18 cellular contexts compared by ENCODE assay signal in genomic region chr6:151257984-151258445, GRCh38. TPM values are rescaled to one million over a fixed set of nuclear protein-coding genes. Genes with fewer than 3 reads are reported as not detected.
DNase-seq lines count a peak whose midpoint lies in the region; ATAC-seq and TF ChIP-seq lines count a peak whose summit lies in the region.
"Had no signal": no experiment of that assay in that cellular context is flagged by ENCODE, and none has a peak within 500 bp of the region (broad histone marks: within the 10 kb centered on the region; RNA-seq: fewer than 3 reads in every experiment).

No MANE protein-coding gene starts in this region.

- peak overlapping the region; percentile 21 for H3K27ac ChIP-seq in brain microvascular endothelial cell
- H3K27ac ChIP-seq in right atrium auricular region: peak overlapping the region; percentile 17 to 40
- H3K27ac ChIP-seq in stomach: peak overlapping the region in 4 of 5 donors; percentile 6 to 54 (median 28)
- H3K27ac ChIP-seq: BLaER1, epithelial cell of prostate had no signal

- no peak for TF ChIP-seq POLR2A in stomach (IDR thresholded peaks at IDR 0.05)

- no peaks in the 10 kb centered on the region for H3K36me3 ChIP-seq in HAP-1 (replicated peaks)
- H3K36me3 ChIP-seq in brain microvascular endothelial cell (replicated peaks): peaks cover 27% of the 10 kb centered on the region
- H3K36me3 ChIP-seq in right atrium auricular region: no peaks in the 10 kb centered on the region
- H3K36me3 ChIP-seq in stomach: no peaks in the 10 kb centered on the region
- no peaks in the 10 kb centered on the region for H3K36me3 ChIP-seq in BE2C

- WGBS in stomach, 5 donors: 42 to 69% (median 46%) methylated on average over 4 of the region's 4 CpGs

- H3K9me3 ChIP-seq in HAP-1 (no peaks in the 10 kb centered on the region), right atrium auricular region (no peaks in the 10 kb centered on the region), stomach (no peaks in the 10 kb centered on the region), BE2C (no peaks in the 10 kb centered on the region)
- H3K9me3 ChIP-seq: BLaER1 had no signal

- DNase-seq in HAP-1 (ENCODE audit: low spot score in 2 of 2): peak; percentile 43 to 59
- DNase-seq in brain microvascular endothelial cell: no peak
- no peak for DNase-seq in right atrium auricular region (ENCODE audit: low spot score)
- DNase-seq in stomach: no peak
- no peak for DNase-seq in BE2C
- no peak for DNase-seq in cortex of kidney (lab: John Stamatoyannopoulos, UW)
- DNase-seq: activated B cell treated with CpG ODN at 0.5 μM for 24 hours; activated CD8-positive, alpha-beta memory T cell treated with anti-CD3 and anti-CD28 coated beads, Interleukin-2, amount 10 ng/mL, durations not matched to agents 7 days and 5 days; activated naive CD4-positive, alpha-beta T cell treated with Interleukin-2 at 50 U/mL for 16 hours; DND-41; NCI-H1436 treated with DMSO at 0.1 percent for 48 hours; NCI-H510A; stimulated activated naive CD8-positive, alpha-beta T cell treated with anti-CD3 and anti-CD28 coated beads, Interleukin-15, amount 100 ng/mL, for 72 hours; T-cell had no signal

- ATAC-seq in GM18858 (IDR thresholded peaks at IDR 0.05; ENCODE audit: unreplicated experiment) (no peak), GM18909 (IDR thresholded peaks at IDR 0.05; ENCODE audit: poor library complexity, unreplicated experiment) (no peak)
- ATAC-seq: activated CD8-positive, alpha-beta memory T cell treated with anti-CD3 and anti-CD28 coated beads, Interleukin-2, amount 10 ng/mL, durations not matched to agents 7 days and 5 days; stimulated activated naive CD8-positive, alpha-beta T cell treated with anti-CD3 and anti-CD28 coated beads, Interleukin-15, amount 100 ng/mL, for 72 hours; T-cell had no signal

- in situ Hi-C loops in HAP-1 (cut with MboI; ENCODE audit: low sequenced_read_pairs): no loop called here
- in situ Hi-C loops in brain microvascular endothelial cell (cut with HindIII; ENCODE audit: low pct_ligation_motif_present, low sequenced_read_pairs): no loop called here

- H3K27me3 ChIP-seq in HAP-1 (ENCODE audit: low read depth) (no peaks in the 10 kb centered on the region), brain microvascular endothelial cell (replicated peaks) (no peaks in the 10 kb centered on the region), right atrium auricular region (no peaks in the 10 kb centered on the region), stomach (no peaks in the 10 kb centered on the region), BE2C (no peaks in the 10 kb centered on the region)
- H3K27me3 ChIP-seq: BLaER1 had no signal

- intact Hi-C loops in stomach (cut with DNase I; ENCODE audit: low total_unique reads): no loop called here

- H3K4me3 ChIP-seq in HAP-1 (no peak overlapping the region), brain microvascular endothelial cell (ENCODE audit: low read depth, low read length) (no peak overlapping the region), right atrium auricular region (no peak overlapping the region), stomach (no peak overlapping the region), BE2C (ENCODE audit: low read depth, low read length) (no peak overlapping the region)
- H3K4me3 ChIP-seq: BLaER1 had no signal

- peaks cover 31% of the 10 kb centered on the region for H3K4me1 ChIP-seq in HAP-1
- peaks cover 0 to 9% of the 10 kb centered on the region in 2 donors for H3K4me1 ChIP-seq in right atrium auricular region
- peaks cover 0 to 28% (median 9%) of the 10 kb centered on the region in 4 donors for H3K4me1 ChIP-seq in stomach
- H3K4me1 ChIP-seq in BE2C: no peaks in the 10 kb centered on the region

- TF ChIP-seq CTCF in brain microvascular endothelial cell (IDR thresholded peaks at IDR 0.05; ENCODE audit: low read depth, low read length, missing control alignments) (no peak), right atrium auricular region (IDR thresholded peaks at IDR 0.05) (no peak), stomach (IDR thresholded peaks at IDR 0.05) (no peak), BE2C (IDR thresholded peaks at IDR 0.05; ENCODE audit: low read depth, low read length) (no peak)

- no peak for TF ChIP-seq EP300 in stomach (IDR thresholded peaks at IDR 0.05)

RNA-seq across cellular contexts. Expression of gene AKAP12, which starts 18.2 kb away (rescaled TPM):
- total RNA-seq in right atrium auricular region (10 to 100 TPM; 27.7 to 40.1 TPM), stomach (100 to 1,000 TPM in 1 of 5 donors, 10 to 100 TPM in 4; 26.2 to 110 (median 44.9) TPM)
- polyA plus RNA-seq in stomach: 1 to 10 TPM; 4.2 to 8.9 (median 8.0) TPM
- 44.5 TPM for polyA plus RNA-seq in BE2C (2012; ENCODE audit: insufficient read depth, insufficient read length, low read depth)

Comparison
In these comparisons a context has a peak if more than half of its experiments do, and no peak if none do; other contexts are left out.
1. DNase-seq: peak in HAP-1 (2 of 2); none in brain microvascular endothelial cell (single experiment), right atrium auricular region (single experiment), stomach (single experiment), BE2C (single experiment) and cortex of kidney (single experiment).
2. Peak in every context shown above with its lines, with median percentiles within 50 percentile points of each other: H3K27ac ChIP-seq.